11 cellular contexts compared by ENCODE assay signal in the genomic region with DNA sequence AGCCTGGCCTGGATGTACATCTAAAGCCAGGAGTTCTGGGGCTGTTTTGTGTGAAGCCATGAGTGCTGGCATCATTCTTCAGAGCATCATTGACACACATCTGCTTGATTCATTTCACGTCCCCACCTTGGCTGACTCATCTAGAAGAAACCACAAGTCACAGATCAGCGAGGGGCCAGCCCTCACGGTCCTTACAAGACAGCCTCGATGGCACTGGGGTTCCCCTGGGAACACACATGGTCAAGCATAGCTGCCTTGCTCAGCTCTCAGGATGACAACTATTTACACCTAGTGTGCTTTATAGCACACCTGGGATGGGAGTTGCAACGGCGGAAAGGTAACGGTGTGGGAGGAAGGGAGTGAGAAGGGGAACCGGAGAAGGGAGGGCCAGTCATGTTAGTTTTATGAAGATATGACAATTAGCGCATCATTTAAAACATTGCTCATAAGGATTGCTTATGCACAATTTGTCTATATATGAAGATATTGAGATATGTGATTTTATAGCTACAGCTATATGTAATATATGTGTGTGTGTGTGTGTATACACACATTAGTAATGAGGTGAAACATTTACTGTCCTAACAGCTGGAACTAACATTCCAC.
A peak's percentile ranks its signal among the peaks of the same experiment; 100 is the strongest.
DNase-seq lines count a peak whose midpoint lies in the region; ATAC-seq and TF ChIP-seq lines count a peak whose summit lies in the region.
"Had no signal": no experiment of that assay in that cellular context is flagged by ENCODE, and none has a peak within 500 bp of the region (broad histone marks: within the 10 kb centered on the region; RNA-seq: fewer than 3 reads in every experiment).

No MANE protein-coding gene starts in this region.

- H4K91ac ChIP-seq in neuronal stem cell (ENCODE audit: low read depth, low read length, poor library complexity) = no peak overlapping the region

- no peak overlapping the region for H2BK120ac ChIP-seq in neuronal stem cell (ENCODE audit: low read depth, low read length)

- H3K14ac ChIP-seq in neuronal stem cell (ENCODE audit: low read length) = no peak overlapping the region

- no peak overlapping the region for H3K4ac ChIP-seq in neuronal stem cell (ENCODE audit: low read length)

- no peaks in the 10 kb centered on the region for H3K9me3 Mint-ChIP-seq in activated naive CD8-positive, alpha-beta T cell (ENCODE audit: low read depth)
- H3K9me3 Mint-ChIP-seq: dendritic cell treated with granulocyte-macrophage colony-stimulating factor and Interleukin-4, amounts not matched to agents 40 ng/mL and 50 ng/mL, for 4 days had no signal

- no peak overlapping the region for H3K23ac ChIP-seq in neuronal stem cell (ENCODE audit: low read depth, low read length, poor library complexity)

- no peak overlapping the region for H3K18ac ChIP-seq in neuronal stem cell (ENCODE audit: low read length)

- H3K9ac ChIP-seq in neuronal stem cell (ENCODE audit: low read depth, low read length, poor library complexity) = no peak overlapping the region

- H3K36me3 ChIP-seq in GM06990 (ENCODE audit: control insufficient read depth, insufficient read depth, low read length) (no peaks in the 10 kb centered on the region), BE2C (no peaks in the 10 kb centered on the region), neuronal stem cell (replicated peaks in 1 of 2; ENCODE audit: control insufficient read depth in 2 of 2, insufficient read depth in 2 of 2, low read length in 2 of 2) (no peaks in the 10 kb centered on the region)
- H3K36me3 ChIP-seq: left lung had no signal

- no peak overlapping the region for H4K8ac ChIP-seq in neuronal stem cell (ENCODE audit: low read depth, low read length)

- no peak overlapping the region for H3K4me3 Mint-ChIP-seq in activated naive CD8-positive, alpha-beta T cell
- H3K4me3 Mint-ChIP-seq: dendritic cell treated with granulocyte-macrophage colony-stimulating factor and Interleukin-4, amounts not matched to agents 40 ng/mL and 50 ng/mL, for 4 days had no signal

- ATAC-seq in GM19452 (IDR thresholded peaks at IDR 0.05; ENCODE audit: unreplicated experiment) (peak; percentile 93), HG03159 (IDR thresholded peaks at IDR 0.05; ENCODE audit: unreplicated experiment) (peak; percentile 89)
- ATAC-seq: left lung had no signal

- H2AK5ac ChIP-seq in neuronal stem cell (ENCODE audit: low read depth, low read length) = no peak overlapping the region

- H3K27me3 ChIP-seq in GM06990 (replicated peaks; ENCODE audit: control insufficient read depth, insufficient read depth, low read length) = no peaks in the 10 kb centered on the region
- H3K27me3 ChIP-seq in BE2C = peaks cover 8% of the 10 kb centered on the region; the same call in 1 of the 2 replicates
- no peaks in the 10 kb centered on the region for H3K27me3 ChIP-seq in neuronal stem cell (ENCODE audit: control insufficient read depth in 3 of 3, insufficient read depth in 3 of 3, low read depth in 1 of 3, low read length in 3 of 3)

- H2BK12ac ChIP-seq in neuronal stem cell (ENCODE audit: low read length) = no peak overlapping the region

- H2BK15ac ChIP-seq in neuronal stem cell (ENCODE audit: low read length) = no peak overlapping the region

- H3K4me1 ChIP-seq in BE2C = no peaks in the 10 kb centered on the region
- H3K4me1 ChIP-seq in neuronal stem cell (ENCODE audit: control insufficient read depth in 2 of 2, insufficient read depth in 1 of 2, low read depth in 1 of 2, low read length in 2 of 2) = no peaks in the 10 kb centered on the region
- H3K4me1 ChIP-seq: left lung had no signal

- no peak overlapping the region for H3K4me2 ChIP-seq in neuronal stem cell (ENCODE audit: insufficient read depth, low read length, poor library complexity, severe bottlenecking)

- H2BK5ac ChIP-seq in neuronal stem cell (ENCODE audit: low read length) = no peak overlapping the region

- H2AFZ ChIP-seq in neuronal stem cell (ENCODE audit: low read length) = no peak overlapping the region

- H3K27ac Mint-ChIP-seq in activated naive CD8-positive, alpha-beta T cell = peak overlapping the region; percentile 2
- H3K27ac Mint-ChIP-seq: dendritic cell treated with granulocyte-macrophage colony-stimulating factor and Interleukin-4, amounts not matched to agents 40 ng/mL and 50 ng/mL, for 4 days had no signal

- peak; percentile 78 for DNase-seq in GM06990 (ENCODE audit: extremely low read depth, insufficient read length)
- DNase-seq in NCI-H2081 treated with DMSO at 0.1 percent for 48 hours (lab: John Stamatoyannopoulos, UW) = no peak
- DNase-seq in BE2C = no peak
- no peak for DNase-seq in NCI-H1417 treated with DMSO at 0.1 percent for 48 hours (lab: John Stamatoyannopoulos, UW)
- no peak for DNase-seq in neuronal stem cell (ENCODE audit: low spot score)
- DNase-seq: DMS 273 treated with DMSO at 0.1 percent for 48 hours, left lung had no signal

- H3K9me3 ChIP-seq in BE2C (no peaks in the 10 kb centered on the region; the same call in 1 of the 2 replicates), neuronal stem cell (replicated peaks in 1 of 2; ENCODE audit: control insufficient read depth in 2 of 2, insufficient read depth in 1 of 2, low read depth in 1 of 2, low read length in 2 of 2) (no peaks in the 10 kb centered on the region)

- H3K4me3 ChIP-seq in GM06990 (replicated peaks; ENCODE audit: low read depth, low read length) (no peak overlapping the region), BE2C (ENCODE audit: low read depth, low read length) (no peak overlapping the region), neuronal stem cell (ENCODE audit: low read length in 2 of 2) (no peak overlapping the region)
- H3K4me3 ChIP-seq: left lung had no signal

- TF ChIP-seq CTCF in GM06990 (IDR thresholded peaks at IDR 0.05; ENCODE audit: insufficient read depth, low read length, poor library complexity, severe bottlenecking) (no peak), BE2C (IDR thresholded peaks at IDR 0.05; ENCODE audit: low read depth, low read length) (no peak)

- WGBS in neuronal stem cell (ENCODE audit: extremely low coverage in 2 of 2, insufficient read length in 2 of 2, insufficient replicate concordance in 1 of 2), 2 donors = no CpG with 5 or more reads among the region's 9 CpGs

- H3K79me1 ChIP-seq in neuronal stem cell (ENCODE audit: low read depth, low read length) = no peaks in the 10 kb centered on the region

- peaks cover 2% of the 10 kb centered on the region for H3K36me3 Mint-ChIP-seq in activated naive CD8-positive, alpha-beta T cell

- H3K4me1 Mint-ChIP-seq in activated naive CD8-positive, alpha-beta T cell (ENCODE audit: low read depth) = peaks cover 11% of the 10 kb centered on the region

- H3K27ac ChIP-seq in neuronal stem cell (replicated peaks; ENCODE audit: low read length) = no peak overlapping the region
- H3K27ac ChIP-seq: left lung had no signal

- H3K27me3 Mint-ChIP-seq in activated naive CD8-positive, alpha-beta T cell = no peaks in the 10 kb centered on the region
